19 cellular contexts compared by ENCODE assay signal in the genomic region with DNA sequence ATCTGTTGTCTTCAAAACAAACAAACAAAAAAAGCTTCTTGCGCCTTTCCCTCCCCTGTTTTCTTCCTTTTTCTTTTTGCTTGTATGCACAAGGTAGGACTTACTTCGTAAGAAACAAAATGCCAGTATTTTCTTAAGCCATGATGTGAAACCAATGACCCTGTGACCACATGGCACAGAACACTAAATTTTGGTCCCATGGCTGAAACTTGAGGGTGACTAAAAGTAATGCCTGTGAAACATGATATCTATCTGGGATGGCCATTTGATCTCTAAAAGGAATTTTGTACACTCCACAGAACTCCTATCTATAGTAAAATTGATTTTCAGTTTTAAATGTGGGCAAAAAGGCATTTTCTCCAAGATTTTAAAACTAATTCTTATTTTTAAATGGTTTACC.
"Had no signal": no experiment of that assay in that cellular context is flagged by ENCODE, and none has a peak within 500 bp of the region (broad histone marks: within the 10 kb centered on the region; RNA-seq: fewer than 3 reads in every experiment).

No MANE protein-coding gene starts in this region.

- H3K9me3 ChIP-seq: gastroesophageal sphincter, neutrophil, thyroid gland had no signal

- DNase-seq: activated CD4-positive, alpha-beta T cell treated with anti-CD3 and anti-CD28 coated beads, Interleukin-2, amount 50 U/mL, for 1 hour; activated CD4-positive, CD25-positive, alpha-beta regulatory T cell; activated CD8-positive, alpha-beta memory T cell treated with anti-CD3 and anti-CD28 coated beads for 24 hours; activated naive CD4-positive, alpha-beta T cell treated with anti-CD3 and anti-CD28 coated beads, Interleukin-2, amount 10 ng/mL, durations not matched to agents 7 days and 5 days; brain microvascular endothelial cell; cerebellar nuclear complex; effector memory CD4-positive, alpha-beta T cell; left colon; naive thymus-derived CD8-positive, alpha-beta T cell; stimulated activated CD4-positive, alpha-beta T cell treated with anti-CD3 and anti-CD28 coated beads, Interleukin-12 subunit alpha, Interleukin-12 subunit beta, amount 100 ng/mL, for 4 hours; stimulated activated CD4-positive, alpha-beta T cell treated with anti-CD3 and anti-CD28 coated beads, Interleukin-2, amount 100 ng/mL, for 24 hours; SW 1271; thyroid gland had no signal

- H3K4me1 Mint-ChIP-seq: activated naive CD4-positive, alpha-beta T cell treated with anti-CD3 and anti-CD28 coated beads, Interleukin-2, amount 10 ng/mL, durations not matched to agents 7 days and 5 days; stimulated activated effector memory CD8-positive, alpha-beta T cell treated with anti-CD3 and anti-CD28 coated beads, Interleukin-12 subunit alpha, Interleukin-12 subunit beta, amount 100 ng/mL, for 72 hours had no signal

- H3K4me3 Mint-ChIP-seq: activated naive CD4-positive, alpha-beta T cell treated with anti-CD3 and anti-CD28 coated beads, Interleukin-2, amount 10 ng/mL, durations not matched to agents 7 days and 5 days; dendritic cell treated with granulocyte-macrophage colony-stimulating factor and Interleukin-4, amounts not matched to agents 40 ng/mL and 50 ng/mL, for 4 days; naive thymus-derived CD8-positive, alpha-beta T cell; stimulated activated effector memory CD8-positive, alpha-beta T cell treated with anti-CD3 and anti-CD28 coated beads, Interleukin-12 subunit alpha, Interleukin-12 subunit beta, amount 100 ng/mL, for 72 hours; T-helper 2 cell treated with Interferon-gamma antibody and Interleukin-4, amounts not matched to agents 5 μg/mL and 100 μg/mL, for 36 hours had no signal

- H3K4me1 ChIP-seq: gastroesophageal sphincter, parathyroid adenoma, thyroid gland had no signal

- H3K9ac ChIP-seq: parathyroid adenoma had no signal

- H3K27ac Mint-ChIP-seq: activated naive CD4-positive, alpha-beta T cell treated with anti-CD3 and anti-CD28 coated beads, Interleukin-2, amount 10 ng/mL, durations not matched to agents 7 days and 5 days; dendritic cell treated with granulocyte-macrophage colony-stimulating factor and Interleukin-4, amounts not matched to agents 40 ng/mL and 50 ng/mL, for 4 days; stimulated activated effector memory CD8-positive, alpha-beta T cell treated with anti-CD3 and anti-CD28 coated beads, Interleukin-12 subunit alpha, Interleukin-12 subunit beta, amount 100 ng/mL, for 72 hours had no signal

- H3K4me3 ChIP-seq: gastroesophageal sphincter, thyroid gland had no signal

- H2AFZ ChIP-seq: parathyroid adenoma had no signal

- H3K9me3 Mint-ChIP-seq: activated naive CD4-positive, alpha-beta T cell treated with anti-CD3 and anti-CD28 coated beads, Interleukin-2, amount 10 ng/mL, durations not matched to agents 7 days and 5 days; dendritic cell treated with granulocyte-macrophage colony-stimulating factor and Interleukin-4, amounts not matched to agents 40 ng/mL and 50 ng/mL, for 4 days; naive thymus-derived CD8-positive, alpha-beta T cell; stimulated activated effector memory CD8-positive, alpha-beta T cell treated with anti-CD3 and anti-CD28 coated beads, Interleukin-12 subunit alpha, Interleukin-12 subunit beta, amount 100 ng/mL, for 72 hours; T-helper 2 cell treated with Interferon-gamma antibody and Interleukin-4, amounts not matched to agents 5 μg/mL and 100 μg/mL, for 36 hours had no signal

- H3K27me3 Mint-ChIP-seq: activated naive CD4-positive, alpha-beta T cell treated with anti-CD3 and anti-CD28 coated beads, Interleukin-2, amount 10 ng/mL, durations not matched to agents 7 days and 5 days; dendritic cell treated with granulocyte-macrophage colony-stimulating factor and Interleukin-4, amounts not matched to agents 40 ng/mL and 50 ng/mL, for 4 days; naive thymus-derived CD8-positive, alpha-beta T cell had no signal

- H3K27ac ChIP-seq: brain microvascular endothelial cell, gastroesophageal sphincter, parathyroid adenoma, thyroid gland had no signal

- H3K79me2 ChIP-seq: parathyroid adenoma had no signal

- H3K27me3 ChIP-seq: brain microvascular endothelial cell, gastroesophageal sphincter, neutrophil, thyroid gland had no signal
